Comparison of ENCODE assay signal across 8 cellular contexts in the genomic region with DNA sequence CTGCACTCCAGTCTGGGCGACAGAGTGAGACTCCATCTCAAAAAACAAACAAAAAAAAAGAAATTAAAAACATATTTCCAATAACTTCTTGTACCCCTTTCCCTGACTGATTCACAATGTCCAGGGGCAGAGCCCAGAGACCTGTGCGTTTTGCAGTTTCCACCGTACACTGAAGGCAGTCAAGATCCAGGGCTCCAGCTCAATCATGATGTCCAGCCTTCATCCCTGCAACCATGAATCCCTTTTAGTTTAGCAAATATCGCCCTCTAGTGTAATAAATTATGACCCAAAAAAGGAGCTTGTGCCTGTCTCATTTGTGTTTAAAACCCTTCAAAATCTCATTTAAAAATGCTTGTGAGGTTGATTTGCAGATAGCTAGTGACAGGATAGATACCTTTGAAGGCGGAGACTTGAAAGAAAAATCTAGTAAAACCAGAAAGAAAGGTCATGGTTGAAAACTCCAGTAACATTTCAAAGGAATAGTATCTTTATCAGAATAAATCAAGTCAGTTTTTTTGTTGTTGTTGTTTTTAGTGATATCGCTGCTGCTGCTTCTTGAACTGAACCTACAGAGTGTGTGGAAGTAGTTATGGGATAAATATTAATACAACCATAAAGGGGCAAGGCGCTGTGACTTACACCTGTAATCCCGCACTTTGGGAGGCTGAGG. TPM values are rescaled to one million over a fixed set of nuclear protein-coding genes. Genes with fewer than 3 reads are reported as not detected.
DNase-seq lines count a peak whose midpoint lies in the region; ATAC-seq and TF ChIP-seq lines count a peak whose summit lies in the region.

No MANE protein-coding gene starts in this region.

- no peak overlapping the region for H3K4me3 Mint-ChIP-seq in T-helper 17 cell

- no peak overlapping the region for H3K4me2 ChIP-seq in SU-DHL-6 (ENCODE audit: low read depth, low read length, poor library complexity, severe bottlenecking)

- no peaks in the 10 kb centered on the region for H3K79me2 ChIP-seq in SU-DHL-6 (ENCODE audit: insufficient read depth, low read length)

- no peaks in the 10 kb centered on the region for H3K9me3 ChIP-seq in SU-DHL-6 (ENCODE audit: insufficient read depth, low read length)
- H3K9me3 ChIP-seq in T-helper 17 cell (ENCODE audit: control insufficient read depth, low read length, poor library complexity, severe bottlenecking), result no peaks in the 10 kb centered on the region

- H3K4me1 Mint-ChIP-seq in T-helper 17 cell, result peaks cover 22% of the 10 kb centered on the region

- no peak overlapping the region for H2AFZ ChIP-seq in SU-DHL-6 (ENCODE audit: low read depth, low read length, severe bottlenecking)

- no peaks in the 10 kb centered on the region for H3K9me2 ChIP-seq in SU-DHL-6 (replicated peaks; ENCODE audit: insufficient read depth, low read length)

- H3F3A ChIP-seq in SU-DHL-6 (ENCODE audit: insufficient read depth), result no peaks in the 10 kb centered on the region

- no peak overlapping the region for H3K9ac ChIP-seq in SU-DHL-6 (ENCODE audit: low read length)

- no peaks in the 10 kb centered on the region for H3K27me3 ChIP-seq in GM06990 (replicated peaks; ENCODE audit: control insufficient read depth, insufficient read depth, low read length)
- no peaks in the 10 kb centered on the region for H3K27me3 ChIP-seq in SU-DHL-6 (ENCODE audit: low read length)

- H3K36me3 Mint-ChIP-seq in T-helper 17 cell (ENCODE audit: low read depth), result no peaks in the 10 kb centered on the region

- no peak overlapping the region for H3K27ac ChIP-seq in SU-DHL-6 (ENCODE audit: low read depth, low read length)

- DNase-seq in AG09309 (ENCODE audit: low read depth), result no peak
- DNase-seq in GM06990 (ENCODE audit: extremely low read depth, insufficient read length), result peak; percentile 44
- peak; percentile 22 for DNase-seq in NCI-H187 treated with DMSO at 0.1 percent for 48 hours (lab: John Stamatoyannopoulos, UW)
- peak; percentile 81 for DNase-seq in fibroblast of the aortic adventitia (ENCODE audit: low read depth)
- DNase-seq in renal cortical epithelial cell (ENCODE audit: low read depth), result peak; percentile 73
- no peak for DNase-seq in T-helper 17 cell
- no peak for DNase-seq in posterior vena cava (ENCODE audit: low spot score)

- peak; percentile 58 for TF ChIP-seq CTCF in AG09309 (IDR thresholded peaks at IDR 0.05; ENCODE audit: control insufficient read depth, insufficient read depth, low read depth, low read length, missing control alignments)
- TF ChIP-seq CTCF in GM06990 (IDR thresholded peaks at IDR 0.05; ENCODE audit: insufficient read depth, low read length, poor library complexity, severe bottlenecking), result peak; percentile 44
- TF ChIP-seq CTCF in SU-DHL-6 (IDR thresholded peaks at IDR 0.05; ENCODE audit: insufficient read depth, low read length, poor library complexity, severe bottlenecking), result peak; percentile 57
- peak; percentile 58 for TF ChIP-seq CTCF in fibroblast of the aortic adventitia (IDR thresholded peaks at IDR 0.05; ENCODE audit: insufficient read depth, low read length)

- H4K20me1 ChIP-seq in SU-DHL-6 (ENCODE audit: low read depth, low read length), result no peaks in the 10 kb centered on the region

- no peaks in the 10 kb centered on the region for H3K27me3 Mint-ChIP-seq in T-helper 17 cell

- no peak overlapping the region for H3K27ac Mint-ChIP-seq in T-helper 17 cell

- no peak overlapping the region for H3K4me3 ChIP-seq in AG09309 (ENCODE audit: control insufficient read depth, low read depth, low read length)
- H3K4me3 ChIP-seq in GM06990 (replicated peaks; ENCODE audit: low read depth, low read length), result no peak overlapping the region
- no peak overlapping the region for H3K4me3 ChIP-seq in SU-DHL-6 (ENCODE audit: insufficient read depth, low read length, poor library complexity, severe bottlenecking)
- H3K4me3 ChIP-seq in fibroblast of the aortic adventitia (ENCODE audit: low read depth, low read length), result no peak overlapping the region

- H3K36me3 ChIP-seq in GM06990 (ENCODE audit: control insufficient read depth, insufficient read depth, low read length) (no peaks in the 10 kb centered on the region), SU-DHL-6 (ENCODE audit: low read length) (no peaks in the 10 kb centered on the region)

- intact Hi-C loops in posterior vena cava (cut with DNase I), result loop anchor here (1.0 to 10.0 kb wide), 7 partner anchors 51 to 219 kb away; a partner anchor contains a TSS

- no peak for ATAC-seq in T-helper 17 cell

RNA-seq across cellular contexts. Expression of a gene that starts 3.7 kb away (rescaled TPM):
- 11.6 and 13.3 TPM in 2 replicates for total RNA-seq in fibroblast of the aortic adventitia (ENCODE audit: low replicate concordance)
- total RNA-seq in renal cortical epithelial cell, result 4.5 and 10.6 TPM in 2 replicates
- total RNA-seq in T-helper 17 cell, result 100 to 1,000 TPM; 185 to 196 TPM
- total RNA-seq in posterior vena cava, result 10 to 100 TPM; 17.2 to 18.6 TPM

Comparison
In these comparisons a context has a peak if more than half of its experiments do, and no peak if none do; other contexts are left out.
1. DNase-seq: peak in GM06990 (single experiment), NCI-H187 treated with DMSO at 0.1 percent for 48 hours (single experiment), fibroblast of the aortic adventitia (single experiment) and renal cortical epithelial cell (single experiment); none in AG09309 (single experiment), T-helper 17 cell (0 of 3) and posterior vena cava (single experiment).
2. RNA of a gene that starts 3.7 kb away (total RNA-seq): 185 to 196 TPM in T-helper 17 cell; 17.2 to 18.6 TPM in posterior vena cava, 11.6 to 13.3 TPM in fibroblast of the aortic adventitia and 4.5 to 10.6 TPM in renal cortical epithelial cell; every median in the first group is over 4 times any median in the second.
3. Peak in every context shown above with its lines, with median percentiles within 50 percentile points of each other: CTCF ChIP-seq.